16 cellular contexts compared by ENCODE assay signal in genomic region chr6:129747588-129748112, GRCh38. TPM values are rescaled to one million over a fixed set of nuclear protein-coding genes. Genes with fewer than 3 reads are reported as not detected.
A peak's percentile ranks its signal among the peaks of the same experiment; 100 is the strongest.
DNase-seq lines count a peak whose midpoint lies in the region; ATAC-seq, FAIRE-seq and TF ChIP-seq lines count a peak whose summit lies in the region.
"Had no signal": no experiment of that assay in that cellular context is flagged by ENCODE, and none has a peak within 500 bp of the region (broad histone marks: within the 10 kb centered on the region; RNA-seq: fewer than 3 reads in every experiment).

No MANE protein-coding gene starts in this region.

- POLR2A ChIA-PET in MCF 10A (lab: Yijun Ruan, JAX): interaction anchor here (0.6 to 3.7 kb wide), 7 partner anchors 15 to 246 kb away, joined by 3 to 34 read pairs (median 3); partner anchors contain the start of gene ARHGAP18

- ATAC-seq in RWPE2 (ENCODE audit: low read depth): no peak
- ATAC-seq in GM19467 (IDR thresholded peaks at IDR 0.05; ENCODE audit: unreplicated experiment): no peak
- ATAC-seq: gastroesophageal sphincter had no signal

- no TSS peak for BruUV-seq in MCF 10A (replicated peaks; lab: Mats Ljungman, UMichigan)

- TF ChIP-seq POLR2A in breast epithelium (IDR thresholded peaks at IDR 0.05) (no peak), uterus (IDR thresholded peaks at IDR 0.05) (no peak)

- H3K4me3 Mint-ChIP-seq in MCF 10A (ENCODE audit: unreplicated experiment): no peak overlapping the region

- no peak for FAIRE-seq in small intestine (lab: Jason Lieb, UNC)
- FAIRE-seq: bronchial epithelial cell, HTR-8/SVneo had no signal

- DNase-seq in MCF 10A (ENCODE audit: unreplicated experiment): no peak
- no peak for DNase-seq in breast epithelium (ENCODE audit: low spot score in 2 of 2)
- no peak for DNase-seq in RWPE2 (ENCODE audit: low spot score)
- DNase-seq in effector memory CD4-positive, alpha-beta T cell: no peak
- no peak for DNase-seq in uterus
- DNase-seq in small intestine: no peak
- no peak for DNase-seq in NCI-H774 (lab: John Stamatoyannopoulos, UW)
- DNase-seq: midbrain, NCI-H1048, NCI-H2171 treated with DMSO at 0.1 percent for 48 hours had no signal

- H3K27ac Mint-ChIP-seq in MCF 10A (ENCODE audit: low read depth, unreplicated experiment): peak overlapping the region; percentile 87

- intact Hi-C loops in MCF 10A (cut with micrococcal nuclease) (loop anchor here (2.0 to 5.0 kb wide), 3 partner anchors 65 to 275 kb away; no protein-coding TSS in a partner anchor), breast epithelium (cut with DNase I; ENCODE audit: low total_unique reads) (no loop called here), uterus (cut with DNase I; ENCODE audit: low total_unique reads) (no loop called here)

- H3K4me3 ChIP-seq in breast epithelium (no peak overlapping the region), RWPE2 (ENCODE audit: severe bottlenecking) (no peak overlapping the region), uterus (no peak overlapping the region), small intestine (ENCODE audit: low read depth in 1 of 2, low read length in 2 of 2) (no peak overlapping the region)
- no peak overlapping the region for H3K4me3 ChIP-seq in effector memory CD4-positive, alpha-beta T cell (ENCODE audit: insufficient read depth, low read depth, low read length, poor library complexity, severe bottlenecking)
- H3K4me3 ChIP-seq: gastroesophageal sphincter had no signal

- H3K36me3 ChIP-seq in breast epithelium (no peaks in the 10 kb centered on the region), RWPE2 (ENCODE audit: low read depth) (no peaks in the 10 kb centered on the region), uterus (no peaks in the 10 kb centered on the region), small intestine (ENCODE audit: control insufficient read depth in 2 of 2, insufficient read depth in 2 of 2, low read length in 2 of 2) (no peaks in the 10 kb centered on the region)
- no peaks in the 10 kb centered on the region for H3K36me3 ChIP-seq in effector memory CD4-positive, alpha-beta T cell (ENCODE audit: control insufficient read depth, insufficient read depth, low read length)
- H3K36me3 ChIP-seq: gastroesophageal sphincter had no signal

- H3K9me3 ChIP-seq in breast epithelium: no peaks in the 10 kb centered on the region
- H3K9me3 ChIP-seq in RWPE2 (ENCODE audit: severe bottlenecking): no peaks in the 10 kb centered on the region
- H3K9me3 ChIP-seq in effector memory CD4-positive, alpha-beta T cell (ENCODE audit: control insufficient read depth, low read length): no peaks in the 10 kb centered on the region
- H3K9me3 ChIP-seq in uterus: no peaks in the 10 kb centered on the region
- H3K9me3 ChIP-seq in small intestine (ENCODE audit: control insufficient read depth, low read depth): no peaks in the 10 kb centered on the region
- H3K9me3 ChIP-seq: gastroesophageal sphincter had no signal

- 86 to 89% (median 88%) methylated on average over 4 of the region's 4 CpGs for WGBS in small intestine, 3 donors

- no peaks in the 10 kb centered on the region for H3K36me3 Mint-ChIP-seq in MCF 10A (ENCODE audit: insufficient read depth, unreplicated experiment)

- H3K9me3 Mint-ChIP-seq in MCF 10A (ENCODE audit: unreplicated experiment): no peaks in the 10 kb centered on the region
- H3K9me3 Mint-ChIP-seq: activated T-helper 2 cell treated with anti-CD3 and anti-CD28 coated beads, Interferon-gamma antibody, Interleukin-2, Interleukin-4, amounts not matched to agents 10 μg/mL and 5 μg/mL and 100 μg/mL, durations not matched to agents 14 hours and 24 hours and 36 hours had no signal

- H3K4me1 Mint-ChIP-seq in MCF 10A (ENCODE audit: insufficient read depth, unreplicated experiment): peaks cover 36% of the 10 kb centered on the region

- CTCF ChIA-PET in MCF 10A (lab: Yijun Ruan, JAX): interaction anchor here (0.7 to 3.2 kb wide), 7 partner anchors 16 to 248 kb away, joined by 3 to 18 read pairs (median 4); no protein-coding TSS in a partner anchor

- H3K27me3 ChIP-seq in breast epithelium (no peaks in the 10 kb centered on the region), RWPE2 (ENCODE audit: insufficient read depth, poor library complexity, severe bottlenecking) (no peaks in the 10 kb centered on the region), uterus (no peaks in the 10 kb centered on the region), small intestine (ENCODE audit: control insufficient read depth in 2 of 2, insufficient read depth in 2 of 2, low read length in 2 of 2) (no peaks in the 10 kb centered on the region)
- H3K27me3 ChIP-seq in effector memory CD4-positive, alpha-beta T cell (replicated peaks; ENCODE audit: control insufficient read depth, insufficient read depth, low read length, poor library complexity, severe bottlenecking): no peaks in the 10 kb centered on the region
- H3K27me3 ChIP-seq: gastroesophageal sphincter had no signal

- H3K27ac ChIP-seq in breast epithelium (no peak overlapping the region), RWPE2 (ENCODE audit: poor library complexity, severe bottlenecking) (peak overlapping the region; percentile 100), uterus (peak overlapping the region; percentile 62 to 83), small intestine (ENCODE audit: low read depth in 1 of 2, low read length in 1 of 2) (no peak overlapping the region)
- peak overlapping the region; percentile 53 for H3K27ac ChIP-seq in effector memory CD4-positive, alpha-beta T cell (ENCODE audit: insufficient read depth, low read length, poor library complexity, severe bottlenecking)
- H3K27ac ChIP-seq: parathyroid adenoma had no signal

- TF ChIP-seq CTCF in MCF 10A (IDR thresholded peaks at IDR 0.05; ENCODE audit: unreplicated experiment) (no peak), breast epithelium (IDR thresholded peaks at IDR 0.05) (no peak), RWPE2 (IDR thresholded peaks at IDR 0.05; ENCODE audit: poor library complexity, severe bottlenecking) (no peak), uterus (IDR thresholded peaks at IDR 0.05) (no peak)

- no peaks in the 10 kb centered on the region for H3K27me3 Mint-ChIP-seq in MCF 10A (ENCODE audit: insufficient read depth, unreplicated experiment)

- H3K4me1 ChIP-seq in breast epithelium (peaks cover 4 to 5% of the 10 kb centered on the region in 2 donors), RWPE2 (ENCODE audit: insufficient read depth, poor library complexity, severe bottlenecking) (peaks cover 66% of the 10 kb centered on the region), uterus (peaks cover 0 to 5% of the 10 kb centered on the region in 2 donors), small intestine (ENCODE audit: control insufficient read depth in 2 of 2, insufficient read depth in 1 of 2, low read depth in 1 of 2, low read length in 1 of 2) (peaks cover 0 to 4% of the 10 kb centered on the region in 2 donors)
- H3K4me1 ChIP-seq in effector memory CD4-positive, alpha-beta T cell (ENCODE audit: control insufficient read depth, insufficient read depth, low read length, poor library complexity, severe bottlenecking): peaks cover 35% of the 10 kb centered on the region
- H3K4me1 ChIP-seq: parathyroid adenoma had no signal

RNA-seq across cellular contexts. Expression of gene ARHGAP18, which starts 37.7 kb away (rescaled TPM):
- total RNA-seq in MCF 10A (2022) (14.6 and 22.9 TPM in 2 replicates), breast epithelium (10 to 100 TPM; 14.7 to 28.7 (median 24.8) TPM), uterus (10 to 100 TPM in 3 of 4 donors, 1 to 10 TPM in 1; 6.3 to 36.7 (median 15.4) TPM)
- 10 to 100 TPM; 15.1 to 32.4 (median 26.2) TPM for polyA plus RNA-seq in small intestine

Comparison
In these comparisons a context has a peak if more than half of its experiments do, and no peak if none do; other contexts are left out.
1. H3K27ac ChIP-seq: peak in RWPE2 (single experiment), effector memory CD4-positive, alpha-beta T cell (single experiment) and uterus (2 of 2); none in breast epithelium (0 of 2) and small intestine (0 of 2).